In the genomic region with DNA sequence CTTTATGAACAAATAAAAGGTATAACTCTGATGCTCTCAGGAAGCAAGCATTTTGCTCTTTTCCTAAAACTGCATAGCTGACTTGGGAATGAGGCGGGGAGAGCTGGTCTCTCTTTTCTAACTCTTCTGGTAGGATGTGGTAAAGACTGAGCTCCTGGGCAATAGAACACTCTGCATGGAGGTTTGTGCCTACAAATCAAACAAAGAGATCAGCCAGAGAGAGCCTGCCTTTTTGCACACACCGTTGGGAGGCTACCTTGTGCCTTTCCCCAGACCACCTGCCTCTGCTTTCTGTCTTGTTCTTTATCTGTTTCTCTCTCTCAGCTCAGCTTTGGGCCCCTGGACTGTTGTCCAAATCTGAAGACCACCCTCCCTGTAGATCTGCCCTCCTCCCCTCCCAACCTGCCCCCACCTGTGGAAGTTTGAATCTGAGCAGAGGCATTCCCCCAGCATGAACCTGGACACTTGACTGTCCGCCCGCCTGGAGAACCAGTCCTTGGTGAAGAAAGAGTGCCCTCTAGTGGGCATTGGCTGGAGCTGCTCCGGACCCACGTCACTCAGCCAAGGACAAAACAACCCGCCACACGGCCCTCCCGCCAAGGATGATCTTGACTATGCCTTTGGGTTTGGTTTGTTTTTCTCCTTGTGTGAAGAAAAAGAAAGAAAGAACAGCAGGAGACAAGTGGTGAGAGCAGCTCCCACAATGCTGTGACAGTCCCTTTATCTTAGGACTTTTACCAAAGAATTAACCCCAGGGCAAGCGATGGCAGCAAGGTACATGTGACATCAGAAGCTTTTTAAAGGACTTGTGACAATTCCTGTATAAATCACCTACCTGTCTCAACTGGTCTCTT, we compare ENCODE assay signal across 1 cellular context.
TF ChIP-seq lines count a peak whose summit lies in the region.

No MANE protein-coding gene starts in this region.

TF ChIP-seq in HepG2, 621 proteins besides CTCF, POLR2A, EP300 and RAD21 (continued from another document):
- TF ChIP-seq, protein P1, sequence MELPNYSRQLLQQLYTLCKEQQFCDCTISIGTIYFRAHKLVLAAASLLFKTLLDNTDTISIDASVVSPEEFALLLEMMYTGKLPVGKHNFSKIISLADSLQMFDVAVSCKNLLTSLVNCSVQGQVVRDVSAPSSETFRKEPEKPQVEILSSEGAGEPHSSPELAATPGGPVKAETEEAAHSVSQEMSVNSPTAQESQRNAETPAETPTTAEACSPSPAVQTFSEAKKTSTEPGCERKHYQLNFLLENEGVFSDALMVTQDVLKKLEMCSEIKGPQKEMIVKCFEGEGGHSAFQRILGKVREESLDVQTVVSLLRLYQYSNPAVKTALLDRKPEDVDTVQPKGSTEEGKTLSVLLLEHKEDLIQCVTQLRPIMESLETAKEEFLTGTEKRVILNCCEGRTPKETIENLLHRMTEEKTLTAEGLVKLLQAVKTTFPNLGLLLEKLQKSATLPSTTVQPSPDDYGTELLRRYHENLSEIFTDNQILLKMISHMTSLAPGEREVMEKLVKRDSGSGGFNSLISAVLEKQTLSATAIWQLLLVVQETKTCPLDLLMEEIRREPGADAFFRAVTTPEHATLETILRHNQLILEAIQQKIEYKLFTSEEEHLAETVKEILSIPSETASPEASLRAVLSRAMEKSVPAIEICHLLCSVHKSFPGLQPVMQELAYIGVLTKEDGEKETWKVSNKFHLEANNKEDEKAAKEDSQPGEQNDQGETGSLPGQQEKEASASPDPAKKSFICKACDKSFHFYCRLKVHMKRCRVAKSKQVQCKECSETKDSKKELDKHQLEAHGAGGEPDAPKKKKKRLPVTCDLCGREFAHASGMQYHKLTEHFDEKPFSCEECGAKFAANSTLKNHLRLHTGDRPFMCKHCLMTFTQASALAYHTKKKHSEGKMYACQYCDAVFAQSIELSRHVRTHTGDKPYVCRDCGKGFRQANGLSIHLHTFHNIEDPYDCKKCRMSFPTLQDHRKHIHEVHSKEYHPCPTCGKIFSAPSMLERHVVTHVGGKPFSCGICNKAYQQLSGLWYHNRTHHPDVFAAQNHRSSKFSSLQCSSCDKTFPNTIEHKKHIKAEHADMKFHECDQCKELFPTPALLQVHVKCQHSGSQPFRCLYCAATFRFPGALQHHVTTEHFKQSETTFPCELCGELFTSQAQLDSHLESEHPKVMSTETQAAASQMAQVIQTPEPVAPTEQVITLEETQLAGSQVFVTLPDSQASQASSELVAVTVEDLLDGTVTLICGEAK (IDR thresholded peaks at IDR 0.05), result no peak
- TF ChIP-seq, protein P1 (CRISPR knock-in tag; IDR thresholded peaks at IDR 0.05), result no peak
- TF ChIP-seq ZNF501 (CRISPR knock-in tag; IDR thresholded peaks at IDR 0.05), result peak; percentile 36; the same call in 1 of the 2 replicates
